1 cellular context compared by ENCODE assay signal in the genomic region with DNA sequence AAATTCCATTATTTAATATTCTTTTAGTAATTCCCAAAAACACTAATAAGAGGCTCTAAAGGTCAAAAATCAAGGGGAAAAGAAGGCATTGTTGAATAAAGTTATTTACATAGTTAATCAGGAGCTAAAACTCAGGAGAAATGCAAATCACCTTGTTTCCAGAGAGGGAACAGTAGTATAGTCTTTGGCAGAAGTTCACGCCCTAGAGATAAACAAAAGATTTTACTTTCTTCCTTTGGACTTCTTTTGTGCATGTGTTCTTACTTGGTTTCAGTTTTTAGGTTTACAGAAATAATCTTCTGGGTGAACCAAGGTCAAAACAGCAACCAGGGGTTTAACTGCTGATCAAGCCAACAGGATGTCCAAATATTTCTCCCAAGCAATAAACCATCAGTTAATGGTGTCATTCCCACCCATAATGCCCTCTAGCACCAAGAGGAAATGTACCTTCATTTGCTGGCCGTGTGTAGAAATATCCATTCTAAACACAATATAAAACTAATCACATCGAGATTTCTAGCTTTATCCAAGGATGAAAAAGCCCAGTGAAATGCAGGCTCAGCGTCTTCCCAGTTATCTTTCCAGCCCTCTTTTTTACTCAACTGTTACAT.
TF ChIP-seq lines count a peak whose summit lies in the region.

No MANE protein-coding gene starts in this region.

TF ChIP-seq in A549, 52 proteins besides CTCF, POLR2A, EP300 and RAD21 (continued from another document):
- no peak for TF ChIP-seq RARB (CRISPR knock-in tag; IDR thresholded peaks at IDR 0.05)
